Comparison of ENCODE assay signal across 1 cellular context in the genomic region with DNA sequence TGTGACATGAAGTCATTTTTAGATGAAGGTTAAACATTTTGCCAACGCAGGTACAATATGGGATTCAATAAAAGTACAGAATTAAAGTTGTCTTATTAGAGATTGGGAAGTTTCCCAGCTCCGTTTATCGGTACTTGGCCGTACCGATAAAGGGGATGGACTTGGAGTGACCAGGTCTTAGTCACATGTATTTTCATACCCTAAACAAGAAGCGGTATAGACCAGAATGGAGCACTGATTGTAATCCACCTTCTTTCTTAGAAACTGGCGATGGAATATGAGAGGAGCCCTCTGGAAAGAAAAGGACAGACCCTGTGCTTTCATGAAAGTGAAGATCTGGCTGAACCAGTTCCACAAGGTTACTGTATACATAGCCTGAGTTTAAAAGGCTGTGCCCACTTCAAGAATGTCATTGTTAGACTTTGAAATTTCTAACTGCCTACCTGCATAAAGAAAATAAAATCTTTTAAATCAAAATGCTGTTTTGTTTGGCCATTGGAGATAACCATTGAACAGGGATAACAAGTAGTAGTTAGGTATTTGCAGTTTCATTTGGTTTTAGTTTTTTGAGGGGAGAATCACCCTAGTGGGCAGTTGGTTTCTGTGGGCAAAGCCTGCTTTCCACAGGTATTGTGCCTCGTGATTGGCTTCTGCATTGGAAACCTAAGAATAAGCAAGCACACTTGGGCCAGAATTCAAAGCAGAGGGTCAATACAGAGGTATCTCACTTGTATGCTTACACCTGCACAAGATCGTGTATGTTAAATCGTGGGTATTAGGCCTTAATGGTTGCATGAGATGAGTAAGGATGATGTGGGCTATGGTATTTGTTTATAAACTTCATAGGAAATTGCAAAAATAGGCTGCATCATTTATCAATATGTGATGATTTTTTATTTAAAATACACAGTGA.
A peak's percentile ranks its signal among the peaks of the same experiment; 100 is the strongest.
TF ChIP-seq lines count a peak whose summit lies in the region.

No MANE protein-coding gene starts in this region.

TF ChIP-seq in HepG2, 621 proteins besides CTCF, POLR2A, EP300 and RAD21 (continues in another document):
- TF ChIP-seq NFRKB (IDR thresholded peaks at IDR 0.05) (no peak), POLR2AphosphoS2 (IDR thresholded peaks at IDR 0.05; ENCODE audit: low read depth, low read length) (peak; percentile 97; the same call in 1 of the 2 replicates), WIZ (CRISPR knock-in tag; IDR thresholded peaks at IDR 0.05) (no peak), POLR2AphosphoS5 (IDR thresholded peaks at IDR 0.05; ENCODE audit: low read depth, low read length) (peak; percentile 67), KAT2B (IDR thresholded peaks at IDR 0.05; ENCODE audit: borderline replicate concordance, low read depth, low read length) (no peak), SMARCE1 (IDR thresholded peaks at IDR 0.05; ENCODE audit: borderline replicate concordance) (no peak), KLF9 (CRISPR knock-in tag; IDR thresholded peaks at IDR 0.05; ENCODE audit: low read depth) (no peak), SP4 (CRISPR knock-in tag; IDR thresholded peaks at IDR 0.05) (no peak), KDM2A (CRISPR knock-in tag; IDR thresholded peaks at IDR 0.05; ENCODE audit: borderline replicate concordance, low read depth) (no peak), KDM1A (CRISPR knock-in tag; IDR thresholded peaks at IDR 0.05) (no peak), ZNF441 (CRISPR knock-in tag; IDR thresholded peaks at IDR 0.05; ENCODE audit: borderline replicate concordance) (no peak), ZNF615 (CRISPR knock-in tag; IDR thresholded peaks at IDR 0.05; ENCODE audit: borderline replicate concordance) (0 out of 2 replicates have a peak, but pooled peaks have one; percentile 37), ZSCAN31 (CRISPR knock-in tag; IDR thresholded peaks at IDR 0.05; ENCODE audit: low read depth) (no peak), HNRNPLL (IDR thresholded peaks at IDR 0.05; ENCODE audit: low read depth, low read length, poor library complexity, severe bottlenecking) (no peak), ZNF224 (CRISPR knock-in tag; IDR thresholded peaks at IDR 0.05) (no peak), DPF2 (CRISPR knock-in tag; IDR thresholded peaks at IDR 0.05; ENCODE audit: borderline replicate concordance, low read depth) (no peak), CEBPB (IDR thresholded peaks at IDR 0.05; ENCODE audit: borderline replicate concordance, low read depth, low read length) (no peak), MED8 (CRISPR knock-in tag; IDR thresholded peaks at IDR 0.05; ENCODE audit: insufficient replicate concordance) (no peak), CAMTA2 (CRISPR knock-in tag; IDR thresholded peaks at IDR 0.05; ENCODE audit: borderline replicate concordance) (no peak), POLR2G (IDR thresholded peaks at IDR 0.05; ENCODE audit: low read depth, low read length) (peak; percentile 72), JUND (CRISPR knock-in tag; IDR thresholded peaks at IDR 0.05) (no peak), ZNF724P (CRISPR knock-in tag; IDR thresholded peaks at IDR 0.05; ENCODE audit: borderline replicate concordance) (0 out of 2 replicates have a peak, but pooled peaks have one; percentile 31), KMT2B (CRISPR knock-in tag; IDR thresholded peaks at IDR 0.05) (no peak), U2AF1 (optimal IDR thresholded peaks at IDR 0.05; ENCODE audit: low read depth, low read length) (peak; percentile 31), PRPF4 (IDR thresholded peaks at IDR 0.05; ENCODE audit: low read depth, low read length, poor library complexity, severe bottlenecking) (peak; percentile 26), MAFG (CRISPR knock-in tag; IDR thresholded peaks at IDR 0.05) (no peak), PRMT3 (CRISPR knock-in tag; IDR thresholded peaks at IDR 0.05; ENCODE audit: borderline replicate concordance, low read depth) (0 out of 2 replicates have a peak, but pooled peaks have one; percentile 55), SKI (IDR thresholded peaks at IDR 0.05; ENCODE audit: partially characterized antibody) (no peak), NFE2L2 (IDR thresholded peaks at IDR 0.05; ENCODE audit: low read length) (no peak), SMC3 (IDR thresholded peaks at IDR 0.05; ENCODE audit: low read length) (no peak), ZNF160 (CRISPR knock-in tag; IDR thresholded peaks at IDR 0.05) (no peak), ZSCAN22 (CRISPR knock-in tag; IDR thresholded peaks at IDR 0.05) (no peak), SOX5 (CRISPR knock-in tag; IDR thresholded peaks at IDR 0.05; ENCODE audit: borderline replicate concordance) (no peak), NR2C2 (CRISPR knock-in tag; IDR thresholded peaks at IDR 0.05; ENCODE audit: borderline replicate concordance) (peak; percentile 25; the same call in 1 of the 2 replicates), ZNF556 (CRISPR knock-in tag; IDR thresholded peaks at IDR 0.05; ENCODE audit: borderline replicate concordance) (no peak), ZNF143 (CRISPR knock-in tag; IDR thresholded peaks at IDR 0.05) (no peak), RBFOX2 (IDR thresholded peaks at IDR 0.05; ENCODE audit: low read depth, low read length) (peak; percentile 88), RFX5 (IDR thresholded peaks at IDR 0.05; ENCODE audit: low read depth, low read length) (no peak)
- TF ChIP-seq, protein P1, sequence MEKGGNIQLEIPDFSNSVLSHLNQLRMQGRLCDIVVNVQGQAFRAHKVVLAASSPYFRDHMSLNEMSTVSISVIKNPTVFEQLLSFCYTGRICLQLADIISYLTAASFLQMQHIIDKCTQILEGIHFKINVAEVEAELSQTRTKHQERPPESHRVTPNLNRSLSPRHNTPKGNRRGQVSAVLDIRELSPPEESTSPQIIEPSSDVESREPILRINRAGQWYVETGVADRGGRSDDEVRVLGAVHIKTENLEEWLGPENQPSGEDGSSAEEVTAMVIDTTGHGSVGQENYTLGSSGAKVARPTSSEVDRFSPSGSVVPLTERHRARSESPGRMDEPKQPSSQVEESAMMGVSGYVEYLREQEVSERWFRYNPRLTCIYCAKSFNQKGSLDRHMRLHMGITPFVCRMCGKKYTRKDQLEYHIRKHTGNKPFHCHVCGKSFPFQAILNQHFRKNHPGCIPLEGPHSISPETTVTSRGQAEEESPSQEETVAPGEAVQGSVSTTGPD (CRISPR knock-in tag; IDR thresholded peaks at IDR 0.05), result no peak
- TF ChIP-seq, protein P2, sequence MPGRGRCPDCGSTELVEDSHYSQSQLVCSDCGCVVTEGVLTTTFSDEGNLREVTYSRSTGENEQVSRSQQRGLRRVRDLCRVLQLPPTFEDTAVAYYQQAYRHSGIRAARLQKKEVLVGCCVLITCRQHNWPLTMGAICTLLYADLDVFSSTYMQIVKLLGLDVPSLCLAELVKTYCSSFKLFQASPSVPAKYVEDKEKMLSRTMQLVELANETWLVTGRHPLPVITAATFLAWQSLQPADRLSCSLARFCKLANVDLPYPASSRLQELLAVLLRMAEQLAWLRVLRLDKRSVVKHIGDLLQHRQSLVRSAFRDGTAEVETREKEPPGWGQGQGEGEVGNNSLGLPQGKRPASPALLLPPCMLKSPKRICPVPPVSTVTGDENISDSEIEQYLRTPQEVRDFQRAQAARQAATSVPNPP (CRISPR knock-in tag; IDR thresholded peaks at IDR 0.05), result no peak
- TF ChIP-seq, protein P3, sequence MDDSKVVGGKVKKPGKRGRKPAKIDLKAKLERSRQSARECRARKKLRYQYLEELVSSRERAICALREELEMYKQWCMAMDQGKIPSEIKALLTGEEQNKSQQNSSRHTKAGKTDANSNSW (CRISPR knock-in tag; IDR thresholded peaks at IDR 0.05; ENCODE audit: borderline replicate concordance), result no peak
- TF ChIP-seq, protein P4, sequence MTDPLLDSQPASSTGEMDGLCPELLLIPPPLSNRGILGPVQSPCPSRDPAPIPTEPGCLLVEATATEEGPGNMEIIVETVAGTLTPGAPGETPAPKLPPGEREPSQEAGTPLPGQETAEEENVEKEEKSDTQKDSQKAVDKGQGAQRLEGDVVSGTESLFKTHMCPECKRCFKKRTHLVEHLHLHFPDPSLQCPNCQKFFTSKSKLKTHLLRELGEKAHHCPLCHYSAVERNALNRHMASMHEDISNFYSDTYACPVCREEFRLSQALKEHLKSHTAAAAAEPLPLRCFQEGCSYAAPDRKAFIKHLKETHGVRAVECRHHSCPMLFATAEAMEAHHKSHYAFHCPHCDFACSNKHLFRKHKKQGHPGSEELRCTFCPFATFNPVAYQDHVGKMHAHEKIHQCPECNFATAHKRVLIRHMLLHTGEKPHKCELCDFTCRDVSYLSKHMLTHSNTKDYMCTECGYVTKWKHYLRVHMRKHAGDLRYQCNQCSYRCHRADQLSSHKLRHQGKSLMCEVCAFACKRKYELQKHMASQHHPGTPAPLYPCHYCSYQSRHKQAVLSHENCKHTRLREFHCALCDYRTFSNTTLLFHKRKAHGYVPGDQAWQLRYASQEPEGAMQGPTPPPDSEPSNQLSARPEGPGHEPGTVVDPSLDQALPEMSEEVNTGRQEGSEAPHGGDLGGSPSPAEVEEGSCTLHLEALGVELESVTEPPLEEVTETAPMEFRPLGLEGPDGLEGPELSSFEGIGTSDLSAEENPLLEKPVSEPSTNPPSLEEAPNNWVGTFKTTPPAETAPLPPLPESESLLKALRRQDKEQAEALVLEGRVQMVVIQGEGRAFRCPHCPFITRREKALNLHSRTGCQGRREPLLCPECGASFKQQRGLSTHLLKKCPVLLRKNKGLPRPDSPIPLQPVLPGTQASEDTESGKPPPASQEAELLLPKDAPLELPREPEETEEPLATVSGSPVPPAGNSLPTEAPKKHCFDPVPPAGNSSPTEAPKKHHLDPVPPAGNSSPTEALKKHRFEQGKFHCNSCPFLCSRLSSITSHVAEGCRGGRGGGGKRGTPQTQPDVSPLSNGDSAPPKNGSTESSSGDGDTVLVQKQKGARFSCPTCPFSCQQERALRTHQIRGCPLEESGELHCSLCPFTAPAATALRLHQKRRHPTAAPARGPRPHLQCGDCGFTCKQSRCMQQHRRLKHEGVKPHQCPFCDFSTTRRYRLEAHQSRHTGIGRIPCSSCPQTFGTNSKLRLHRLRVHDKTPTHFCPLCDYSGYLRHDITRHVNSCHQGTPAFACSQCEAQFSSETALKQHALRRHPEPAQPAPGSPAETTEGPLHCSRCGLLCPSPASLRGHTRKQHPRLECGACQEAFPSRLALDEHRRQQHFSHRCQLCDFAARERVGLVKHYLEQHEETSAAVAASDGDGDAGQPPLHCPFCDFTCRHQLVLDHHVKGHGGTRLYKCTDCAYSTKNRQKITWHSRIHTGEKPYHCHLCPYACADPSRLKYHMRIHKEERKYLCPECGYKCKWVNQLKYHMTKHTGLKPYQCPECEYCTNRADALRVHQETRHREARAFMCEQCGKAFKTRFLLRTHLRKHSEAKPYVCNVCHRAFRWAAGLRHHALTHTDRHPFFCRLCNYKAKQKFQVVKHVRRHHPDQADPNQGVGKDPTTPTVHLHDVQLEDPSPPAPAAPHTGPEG (CRISPR knock-in tag; IDR thresholded peaks at IDR 0.05), result no peak
- TF ChIP-seq, protein P5, sequence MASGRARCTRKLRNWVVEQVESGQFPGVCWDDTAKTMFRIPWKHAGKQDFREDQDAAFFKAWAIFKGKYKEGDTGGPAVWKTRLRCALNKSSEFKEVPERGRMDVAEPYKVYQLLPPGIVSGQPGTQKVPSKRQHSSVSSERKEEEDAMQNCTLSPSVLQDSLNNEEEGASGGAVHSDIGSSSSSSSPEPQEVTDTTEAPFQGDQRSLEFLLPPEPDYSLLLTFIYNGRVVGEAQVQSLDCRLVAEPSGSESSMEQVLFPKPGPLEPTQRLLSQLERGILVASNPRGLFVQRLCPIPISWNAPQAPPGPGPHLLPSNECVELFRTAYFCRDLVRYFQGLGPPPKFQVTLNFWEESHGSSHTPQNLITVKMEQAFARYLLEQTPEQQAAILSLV (CRISPR knock-in tag; IDR thresholded peaks at IDR 0.05; ENCODE audit: borderline replicate concordance), result no peak
- TF ChIP-seq, protein P6, sequence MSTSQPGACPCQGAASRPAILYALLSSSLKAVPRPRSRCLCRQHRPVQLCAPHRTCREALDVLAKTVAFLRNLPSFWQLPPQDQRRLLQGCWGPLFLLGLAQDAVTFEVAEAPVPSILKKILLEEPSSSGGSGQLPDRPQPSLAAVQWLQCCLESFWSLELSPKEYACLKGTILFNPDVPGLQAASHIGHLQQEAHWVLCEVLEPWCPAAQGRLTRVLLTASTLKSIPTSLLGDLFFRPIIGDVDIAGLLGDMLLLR (CRISPR knock-in tag; IDR thresholded peaks at IDR 0.05), result no peak
- TF ChIP-seq, protein P7, sequence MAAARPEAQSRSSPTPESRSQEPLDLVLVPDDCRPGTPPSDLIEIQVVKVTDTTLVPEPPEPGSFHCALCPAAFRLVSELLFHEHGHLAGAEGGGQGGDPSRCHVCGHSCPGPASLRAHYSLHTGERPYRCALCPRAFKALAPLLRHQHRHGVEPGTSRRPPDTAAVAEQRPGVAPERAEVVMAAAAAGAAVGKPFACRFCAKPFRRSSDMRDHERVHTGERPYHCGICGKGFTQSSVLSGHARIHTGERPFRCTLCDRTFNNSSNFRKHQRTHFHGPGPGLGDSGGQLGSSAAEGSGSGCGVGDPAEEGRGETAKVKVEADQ (CRISPR knock-in tag; IDR thresholded peaks at IDR 0.05; ENCODE audit: borderline replicate concordance), result no peak
- TF ChIP-seq, protein P8, sequence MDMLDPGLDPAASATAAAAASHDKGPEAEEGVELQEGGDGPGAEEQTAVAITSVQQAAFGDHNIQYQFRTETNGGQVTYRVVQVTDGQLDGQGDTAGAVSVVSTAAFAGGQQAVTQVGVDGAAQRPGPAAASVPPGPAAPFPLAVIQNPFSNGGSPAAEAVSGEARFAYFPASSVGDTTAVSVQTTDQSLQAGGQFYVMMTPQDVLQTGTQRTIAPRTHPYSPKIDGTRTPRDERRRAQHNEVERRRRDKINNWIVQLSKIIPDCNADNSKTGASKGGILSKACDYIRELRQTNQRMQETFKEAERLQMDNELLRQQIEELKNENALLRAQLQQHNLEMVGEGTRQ (IDR thresholded peaks at IDR 0.05; ENCODE audit: low read depth, low read length), result no peak
- TF ChIP-seq, protein P8 (CRISPR knock-in tag; IDR thresholded peaks at IDR 0.05; ENCODE audit: borderline replicate concordance), result no peak
- TF ChIP-seq, protein P9, sequence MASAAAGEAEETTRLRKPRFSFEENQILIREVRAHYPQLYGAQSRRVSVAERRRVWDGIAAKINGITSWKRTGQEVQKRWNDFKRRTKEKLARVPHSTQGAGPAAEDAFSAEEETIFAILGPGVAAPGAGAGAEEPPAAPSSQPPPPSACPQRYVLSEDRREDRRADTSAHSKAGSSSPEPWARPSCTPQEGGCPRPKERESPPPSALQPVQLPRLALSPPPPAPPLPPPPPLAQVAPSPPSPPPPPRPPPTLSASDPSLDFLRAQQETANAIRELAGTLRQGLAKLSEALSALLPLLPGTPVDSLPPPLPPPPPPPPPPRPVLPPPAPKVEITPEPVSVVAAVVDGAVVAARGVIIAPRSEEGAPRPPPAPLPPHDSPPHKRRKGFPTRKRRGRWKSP (CRISPR knock-in tag; IDR thresholded peaks at IDR 0.05), result no peak
